Comparison of ENCODE assay signal across 12 cellular contexts in the genomic region with DNA sequence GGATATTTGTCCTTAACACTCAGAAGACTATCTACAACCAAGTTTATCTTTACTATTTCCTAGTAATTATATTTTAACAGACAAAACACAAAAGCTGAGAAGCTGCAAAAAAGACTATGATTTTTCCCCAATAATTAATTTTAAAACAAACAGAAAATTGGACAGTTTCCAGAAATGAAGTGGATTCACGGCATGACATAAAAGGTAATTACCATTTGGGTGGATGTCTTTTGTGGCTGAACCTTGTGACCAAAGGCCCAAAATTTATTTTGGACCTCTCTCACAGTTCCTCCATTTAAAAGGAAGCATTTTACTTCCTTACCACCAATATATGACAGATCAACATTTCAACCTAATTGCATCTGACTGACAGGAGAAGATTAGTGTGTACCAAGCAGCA.
"Had no signal": no experiment of that assay in that cellular context is flagged by ENCODE, and none has a peak within 500 bp of the region (broad histone marks: within the 10 kb centered on the region; RNA-seq: fewer than 3 reads in every experiment).

No MANE protein-coding gene starts in this region.

- H3K4me3 ChIP-seq: pancreas, upper lobe of left lung had no signal

- ATAC-seq: pancreas; stimulated activated naive CD8-positive, alpha-beta T cell treated with anti-CD3 and anti-CD28 coated beads, Interleukin-15, Interleukin-2, amounts not matched to agents 100 U/mL and 50 U/mL, for 24 hours had no signal

- H3K27ac ChIP-seq: pancreas, upper lobe of left lung had no signal

- H3K9me3 ChIP-seq: pancreas, upper lobe of left lung had no signal

- DNase-seq: activated CD4-positive, alpha-beta T cell treated with anti-CD3 and anti-CD28 coated beads, Interleukin-2, amount 10 ng/mL, durations not matched to agents 7 days and 5 days; activated CD4-positive, CD25-positive, alpha-beta regulatory T cell; activated T-cell treated with anti-CD3 and anti-CD28 coated beads, Interleukin-2, amount 50 U/mL, for 1 hour; caudate nucleus; dermis blood vessel endothelial cell; hippocampal formation; kidney glomerular epithelial cell; pancreas; stimulated activated CD4-positive, alpha-beta T cell treated with anti-CD3 and anti-CD28 coated beads, Interleukin-2, amount 100 ng/mL, for 48 hours; stimulated activated CD8-positive, alpha-beta memory T cell treated with anti-CD3 and anti-CD28 coated beads, Interleukin-4, amount 100 ng/mL, for 48 hours; stimulated activated naive CD8-positive, alpha-beta T cell treated with anti-CD3 and anti-CD28 coated beads, Interleukin-15, Interleukin-2, amounts not matched to agents 100 U/mL and 50 U/mL, for 24 hours; upper lobe of left lung had no signal

- H3K27me3 ChIP-seq: pancreas, upper lobe of left lung had no signal

- H3K36me3 ChIP-seq: pancreas, upper lobe of left lung had no signal
